ENCODE assay signal across 17 cellular contexts in genomic region chr4:41512139-41512538, GRCh38. TPM values are rescaled to one million over a fixed set of nuclear protein-coding genes. Genes with fewer than 3 reads are reported as not detected.
"Had no signal": no experiment of that assay in that cellular context is flagged by ENCODE, and none has a peak within 500 bp of the region (broad histone marks: within the 10 kb centered on the region; RNA-seq: fewer than 3 reads in every experiment).

No MANE protein-coding gene starts in this region.

- H3K27me3 ChIP-seq: esophagus squamous epithelium, spleen, upper lobe of left lung had no signal

- H3K36me3 ChIP-seq: esophagus squamous epithelium, prostate gland, spleen, upper lobe of left lung had no signal

- H3K27ac Mint-ChIP-seq: activated CD4-positive, alpha-beta T cell treated with anti-CD3 and anti-CD28 coated beads for 36 hours; activated CD8-positive, alpha-beta T cell treated with anti-CD3 and anti-CD28 coated beads for 36 hours; activated naive CD8-positive, alpha-beta T cell treated with anti-CD3 and anti-CD28 coated beads, Interleukin-2, amount 10 ng/mL, durations not matched to agents 7 days and 5 days; nephron had no signal

- H3K4me1 ChIP-seq: prostate gland had no signal

- H3K4me3 ChIP-seq: esophagus squamous epithelium, prostate gland, spleen, upper lobe of left lung had no signal

- H3K9me3 Mint-ChIP-seq: activated naive CD8-positive, alpha-beta T cell treated with anti-CD3 and anti-CD28 coated beads, Interleukin-2, amount 10 ng/mL, durations not matched to agents 7 days and 5 days; nephron had no signal

- H3K4me3 Mint-ChIP-seq: activated CD4-positive, alpha-beta T cell treated with anti-CD3 and anti-CD28 coated beads for 36 hours; activated CD8-positive, alpha-beta T cell treated with anti-CD3 and anti-CD28 coated beads for 36 hours; activated naive CD8-positive, alpha-beta T cell treated with anti-CD3 and anti-CD28 coated beads, Interleukin-2, amount 10 ng/mL, durations not matched to agents 7 days and 5 days; nephron had no signal

- DNase-seq: activated CD4-positive, alpha-beta T cell treated with anti-CD3 and anti-CD28 coated beads for 36 hours; activated CD8-positive, alpha-beta memory T cell treated with anti-CD3 and anti-CD28 coated beads, Interleukin-2, amount 50 U/mL, for 48 hours; activated CD8-positive, alpha-beta T cell treated with anti-CD3 and anti-CD28 coated beads for 36 hours; activated naive CD8-positive, alpha-beta T cell treated with anti-CD3 and anti-CD28 coated beads, Interleukin-2, amount 10 ng/mL, durations not matched to agents 7 days and 5 days; aorta; esophagus squamous epithelium; foreskin fibroblast; glutamatergic neuron; left cardiac atrium; spleen; stimulated activated CD4-positive, alpha-beta T cell treated with anti-CD3 and anti-CD28 coated beads, Interleukin-1b, Interleukin-23, amount 100 ng/mL, for 48 hours; stimulated activated naive CD4-positive, alpha-beta T cell; upper lobe of left lung had no signal

- H3K4me1 Mint-ChIP-seq: activated CD4-positive, alpha-beta T cell treated with anti-CD3 and anti-CD28 coated beads for 36 hours; activated naive CD8-positive, alpha-beta T cell treated with anti-CD3 and anti-CD28 coated beads, Interleukin-2, amount 10 ng/mL, durations not matched to agents 7 days and 5 days; nephron had no signal

- H3K36me3 Mint-ChIP-seq: activated naive CD8-positive, alpha-beta T cell treated with anti-CD3 and anti-CD28 coated beads, Interleukin-2, amount 10 ng/mL, durations not matched to agents 7 days and 5 days had no signal

- H3K27me3 Mint-ChIP-seq: activated CD4-positive, alpha-beta T cell treated with anti-CD3 and anti-CD28 coated beads for 36 hours; activated CD8-positive, alpha-beta T cell treated with anti-CD3 and anti-CD28 coated beads for 36 hours; activated naive CD8-positive, alpha-beta T cell treated with anti-CD3 and anti-CD28 coated beads, Interleukin-2, amount 10 ng/mL, durations not matched to agents 7 days and 5 days had no signal

- FAIRE-seq: bronchial epithelial cell had no signal

- H3K27ac ChIP-seq: esophagus squamous epithelium, prostate gland, upper lobe of left lung, VCaP had no signal

- H3K9me3 ChIP-seq: esophagus squamous epithelium, prostate gland, spleen, upper lobe of left lung had no signal

RNA-seq across cellular contexts. Expression of gene LIMCH1, which starts 25.8 kb away (rescaled TPM):
- total RNA-seq: activated CD4-positive, alpha-beta T cell treated with anti-CD3 and anti-CD28 coated beads for 36 hours; activated CD8-positive, alpha-beta T cell treated with anti-CD3 and anti-CD28 coated beads for 36 hours; activated naive CD8-positive, alpha-beta T cell treated with anti-CD3 and anti-CD28 coated beads, Interleukin-2, amount 10 ng/mL, durations not matched to agents 7 days and 5 days had no signal
